ENCODE assay signal across 23 cellular contexts in the genomic region with DNA sequence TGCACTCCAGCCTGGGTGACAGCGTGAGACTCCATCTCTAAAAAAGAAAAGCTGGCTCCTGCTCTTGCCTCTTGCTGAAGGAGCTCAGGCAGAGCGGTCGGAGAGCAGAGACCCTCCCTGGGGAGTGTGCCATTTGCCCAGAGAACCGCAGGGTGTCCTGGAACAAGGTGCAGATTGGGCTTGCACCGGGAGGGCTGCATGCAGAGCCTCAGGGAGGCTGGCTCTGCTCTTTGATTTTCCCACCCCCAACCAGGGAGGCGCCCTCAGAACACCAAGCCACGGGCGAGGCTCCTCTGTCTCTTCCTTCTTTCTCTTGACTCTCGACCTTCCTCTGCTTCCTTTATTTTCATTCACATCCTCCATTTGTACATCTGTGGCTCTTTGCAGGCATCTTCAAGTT.
DNase-seq lines count a peak whose midpoint lies in the region; ATAC-seq and TF ChIP-seq lines count a peak whose summit lies in the region.
"Had no signal": no experiment of that assay in that cellular context is flagged by ENCODE, and none has a peak within 500 bp of the region (broad histone marks: within the 10 kb centered on the region; RNA-seq: fewer than 3 reads in every experiment).

No MANE protein-coding gene starts in this region.

- in situ Hi-C loops in GM13977 (cut with MboI; ENCODE audit: low pct_unique_long_range_greater_than_20kb, low sequenced_read_pairs, unreplicated experiment) = no loop called here

- H4K20me1 ChIP-seq in BLaER1 (no peaks in the 10 kb centered on the region), DND-41 (ENCODE audit: insufficient read depth, low read length) (no peaks in the 10 kb centered on the region)

- H3K9me3 ChIP-seq in BLaER1 (no peaks in the 10 kb centered on the region), DND-41 (ENCODE audit: insufficient read depth, low read length, severe bottlenecking) (no peaks in the 10 kb centered on the region)
- H3K9me3 ChIP-seq: A549, SJSA1 had no signal

- no peak overlapping the region for H3K9ac ChIP-seq in BLaER1
- no peak overlapping the region for H3K9ac ChIP-seq in DND-41 (ENCODE audit: low read depth, low read length)

- ATAC-seq in DND-41 (ENCODE audit: insufficient read depth, low read depth) (peak; percentile 24; the same call in 1 of the 3 replicates), HG02981 (IDR thresholded peaks at IDR 0.05; ENCODE audit: unreplicated experiment) (no peak), sciatic nerve (no peak)
- ATAC-seq: A549; CD8-positive, alpha-beta T cell had no signal

- no peak for DNase-seq in DND-41
- peak; percentile 38 for DNase-seq in NCI-H69 (lab: John Stamatoyannopoulos, UW)
- peak; percentile 14 for DNase-seq in left kidney (ENCODE audit: low read depth, low spot score)
- no peak for DNase-seq in sciatic nerve (ENCODE audit: low spot score)
- DNase-seq in GM13977 (ENCODE audit: low spot score) = no peak
- no peak for DNase-seq in NCI-H524 treated with DMSO at 0.1 percent for 48 hours (lab: John Stamatoyannopoulos, UW)
- DNase-seq: AML-193; CD8-positive, alpha-beta T cell; DMS 273 treated with DMSO at 0.1 percent for 48 hours; DMS79; NCI-H1092; NCI-H146; NCI-H1930; NCI-H2107; NCI-H524; Right ventricle myocardium superior; RPMI8226; T-helper 2 cell had no signal

- intact Hi-C loops in sciatic nerve (cut with DNase I) = no loop called here

- no peak overlapping the region for H2AFZ ChIP-seq in DND-41 (ENCODE audit: low read depth, low read length)

- H3K27me3 ChIP-seq in BLaER1 = no peaks in the 10 kb centered on the region
- H3K27me3 ChIP-seq in DND-41 (ENCODE audit: insufficient read depth, low read length, poor library complexity) = no peaks in the 10 kb centered on the region
- H3K27me3 ChIP-seq: SJSA1 had no signal

- H3K36me3 ChIP-seq in BLaER1 (no peaks in the 10 kb centered on the region), DND-41 (ENCODE audit: insufficient read depth, low read length) (no peaks in the 10 kb centered on the region)
- H3K36me3 ChIP-seq: SJSA1 had no signal

- H3K4me2 ChIP-seq in BLaER1 (peak overlapping the region; percentile 57), DND-41 (ENCODE audit: insufficient read depth, low read length) (no peak overlapping the region)
- H3K4me2 ChIP-seq: A549 had no signal

- H3K4me3 ChIP-seq in BLaER1 (no peak overlapping the region), DND-41 (ENCODE audit: low read depth in 1 of 2, low read length in 2 of 2) (no peak overlapping the region)
- H3K4me3 ChIP-seq: A549, SJSA1 had no signal

- H3K27ac ChIP-seq in BLaER1 (no peak overlapping the region), DND-41 (ENCODE audit: low read length) (no peak overlapping the region)
- H3K27ac ChIP-seq: A549, C4-2B, SJSA1 had no signal

- TF ChIP-seq CTCF in DND-41 (IDR thresholded peaks at IDR 0.05; ENCODE audit: borderline replicate concordance, extremely low read depth, low read length, poor library complexity, severe bottlenecking) (no peak), GM13977 (IDR thresholded peaks at IDR 0.05; ENCODE audit: extremely low read depth, insufficient read depth, missing control alignments) (no peak)

- H3K79me2 ChIP-seq in DND-41 (ENCODE audit: insufficient read depth, low read length) = no peaks in the 10 kb centered on the region

- H3K4me1 ChIP-seq in BLaER1 (peaks cover 11% of the 10 kb centered on the region), DND-41 (ENCODE audit: insufficient read depth, low read length) (peaks cover 6% of the 10 kb centered on the region; the same call in 1 of the 2 replicates)
- H3K4me1 ChIP-seq: A549, SJSA1 had no signal

Comparison
In these comparisons a context has a peak if more than half of its experiments do, and no peak if none do; other contexts are left out.
1. DNase-seq: peak in NCI-H69 (single experiment) and left kidney (single experiment); none in DND-41 (single experiment), sciatic nerve (single experiment), GM13977 (single experiment) and NCI-H524 treated with DMSO at 0.1 percent for 48 hours (single experiment).